8 cellular contexts compared by ENCODE assay signal in genomic region chr22:22060200-22061084, GRCh38.
DNase-seq lines count a peak whose midpoint lies in the region; ATAC-seq, FAIRE-seq and TF ChIP-seq lines count a peak whose summit lies in the region.

No MANE protein-coding gene starts in this region.

- peaks cover 23% of the 10 kb centered on the region; the same call in 1 of the 2 replicates for H3K27me3 ChIP-seq in SK-N-SH (ENCODE audit: insufficient read depth)
- H3K27me3 ChIP-seq in GM12878 (replicated peaks in 1 of 2; ENCODE audit: control insufficient read depth in 2 of 2, insufficient read depth in 2 of 2, low read length in 1 of 2), result no peaks in the 10 kb centered on the region

- RAD21 ChIA-PET in GM12878 (lab: Charles Lee; ENCODE audit: unreplicated experiment), result interaction anchor here (0.7 to 6.2 kb wide), 30 partner anchors 9 to 899 kb away, joined by 3 to 76 read pairs (median 6); no protein-coding TSS in a partner anchor

- H3K9me2 ChIP-seq in SK-N-SH, result no peaks in the 10 kb centered on the region

- H3K4me3 ChIP-seq in SK-N-SH (ENCODE audit: low read depth in 2 of 2, low read length in 1 of 2) (peak overlapping the region in 1 of 2 experiments; percentile 29; a peak in 1 of 4 replicates), GM12878 (no peak overlapping the region), kidney (ENCODE audit: low read length in 2 of 2) (no peak overlapping the region)

- 22% methylated on average over 6 of the region's 11 CpGs for WGBS in SK-N-SH (ENCODE audit: low lambda C conversion rate)
- 23% methylated on average over 11 of the region's 11 CpGs for WGBS in GM12878 (ENCODE audit: insufficient coverage, insufficient replicate concordance, low lambda C conversion rate, missing lambda C conversion rate)

- no peak overlapping the region for H3K4me2 ChIP-seq in SK-N-SH
- no peak overlapping the region for H3K4me2 ChIP-seq in GM12878 (ENCODE audit: control insufficient read depth, insufficient read depth)

- in situ Hi-C loops in GM12878 (cut with MboI), result no loop called here

- DNase-seq in COR-L47 (lab: John Stamatoyannopoulos, UW), result peak; percentile 17
- peak; percentile 88 for DNase-seq in HEK293T (ENCODE audit: extremely low spot score)
- peak; percentile 71 for DNase-seq in SK-N-SH
- no peak for DNase-seq in GM12878 (ENCODE audit: low read depth, low spot score)
- DNase-seq in kidney, result no peak
- DNase-seq in stimulated activated CD4-positive, alpha-beta T cell treated with anti-CD3 and anti-CD28 coated beads, Interleukin-4, amount 100 ng/mL, for 48 hours (ENCODE audit: low read depth in 2 of 2), result peak; percentile 61 to 73
- DNase-seq in NCI-H345 treated with DMSO at 0.1 percent for 48 hours (lab: John Stamatoyannopoulos, UW; ENCODE audit: unreplicated experiment), result no peak

- no peaks in the 10 kb centered on the region for H3K9me3 ChIP-seq in SK-N-SH
- no peaks in the 10 kb centered on the region for H3K9me3 ChIP-seq in GM12878 (replicated peaks; ENCODE audit: control insufficient read depth, insufficient read depth, low read length)
- no peaks in the 10 kb centered on the region for H3K9me3 ChIP-seq in kidney (ENCODE audit: control insufficient read depth in 1 of 2, low read length in 2 of 2)

- peak; percentile 72 for TF ChIP-seq CTCF in SK-N-SH (IDR thresholded peaks at IDR 0.05)
- peak; percentile 74 to 98 (median 81) for TF ChIP-seq CTCF in GM12878 (IDR thresholded peaks at IDR 0.05 in 2 of 3, conservative IDR thresholded peaks at IDR 0.05 in 1 of 3; ENCODE audit: control insufficient read depth in 2 of 3, extremely low read depth in 1 of 3, insufficient read depth in 1 of 3, low read depth in 3 of 3, low read length in 3 of 3)
- TF ChIP-seq CTCF in kidney (IDR thresholded peaks at IDR 0.05; ENCODE audit: borderline replicate concordance, extremely low read depth, insufficient read depth), result peak; percentile 52

- no TSS peak for BruUV-seq in GM12878 (replicated peaks; lab: Mats Ljungman, UMichigan)

- no peaks in the 10 kb centered on the region for H3F3A ChIP-seq in SK-N-SH (replicated peaks; ENCODE audit: insufficient read depth)

- H3K36me3 ChIP-seq in SK-N-SH (replicated peaks in 1 of 2; ENCODE audit: control insufficient read depth in 1 of 2, insufficient read depth in 2 of 2, low read length in 1 of 2) (no peaks in the 10 kb centered on the region), GM12878 (ENCODE audit: control insufficient read depth in 2 of 2, insufficient read depth in 2 of 2, low read length in 1 of 2) (no peaks in the 10 kb centered on the region), kidney (ENCODE audit: control insufficient read depth in 1 of 2, insufficient read depth in 2 of 2, low read length in 2 of 2) (no peaks in the 10 kb centered on the region)

- intact Hi-C loops in GM12878 (cut with micrococcal nuclease; ENCODE audit: unreplicated experiment) (loop anchor here (1.0 to 10.0 kb wide), 4 partner anchors 30 to 894 kb away; no protein-coding TSS in a partner anchor), kidney (cut with DNase I) (no loop called here)

- H3K79me2 ChIP-seq in SK-N-SH (ENCODE audit: insufficient read depth) (no peaks in the 10 kb centered on the region; the same call in 1 of the 2 replicates), GM12878 (ENCODE audit: control insufficient read depth, insufficient read depth, low read length) (no peaks in the 10 kb centered on the region)

- peak; percentile 57 for TF ChIP-seq RAD21 in SK-N-SH (IDR thresholded peaks at IDR 0.05; ENCODE audit: low read length)
- TF ChIP-seq RAD21 in GM12878 (IDR thresholded peaks at IDR 0.05; ENCODE audit: insufficient read depth, low read depth, low read length), result peak; percentile 68

- peak; percentile 47 for FAIRE-seq in GM12878 (lab: Jason Lieb, UNC)
- FAIRE-seq in kidney (lab: Jason Lieb, UNC), result no peak

- POLR2A ChIA-PET in HEK293T (lab: Yijun Ruan, JAX), result no interaction called here
- POLR2A ChIA-PET in SK-N-SH (lab: Yijun Ruan, JAX), result no interaction called here
- POLR2A ChIA-PET in GM12878 (lab: Charles Lee), result interaction anchor here (0.7 to 1.3 kb wide), 6 partner anchors 19 to 893 kb away, joined by 3 to 5 read pairs (median 4); no protein-coding TSS in a partner anchor

- SMC1A ChIA-PET in GM12878 (lab: Charles Lee; ENCODE audit: uncharacterized antibody, unreplicated experiment), result interaction anchor here (1.0 to 6.9 kb wide), 35 partner anchors 10 to 899 kb away, joined by 3 to 76 read pairs (median 6); partner anchors contain the start of gene TOP3B

- no peaks in the 10 kb centered on the region for H3K4me1 ChIP-seq in SK-N-SH (ENCODE audit: control insufficient read depth in 1 of 2, insufficient read depth in 2 of 2, low read depth in 1 of 2, low read length in 1 of 2)
- H3K4me1 ChIP-seq in GM12878 (ENCODE audit: control insufficient read depth, insufficient read depth, low read length), result peaks cover 15% of the 10 kb centered on the region
- H3K4me1 ChIP-seq in kidney (ENCODE audit: control insufficient read depth in 1 of 2, insufficient read depth in 1 of 2, low read depth in 1 of 2, low read length in 2 of 2), result peaks cover 0 to 3% of the 10 kb centered on the region in 2 donors

- no peak for TF ChIP-seq POLR2A in GM12878 (IDR thresholded peaks at IDR 0.05; ENCODE audit: low read depth, low read length)

- no peaks in the 10 kb centered on the region for H4K20me1 ChIP-seq in SK-N-SH (ENCODE audit: insufficient read depth)
- H4K20me1 ChIP-seq in GM12878 (ENCODE audit: control insufficient read depth, insufficient read depth), result no peaks in the 10 kb centered on the region

- H3K9ac ChIP-seq in SK-N-SH (no peak overlapping the region), GM12878 (ENCODE audit: control insufficient read depth, insufficient read depth, low read length) (no peak overlapping the region), kidney (ENCODE audit: low read length in 2 of 2) (no peak overlapping the region)

- TF ChIP-seq EP300 in SK-N-SH (IDR thresholded peaks at IDR 0.05; ENCODE audit: borderline replicate concordance in 1 of 2, low read depth in 1 of 2, low read length in 1 of 2), result no peak
- no peak for TF ChIP-seq EP300 in GM12878 (IDR thresholded peaks at IDR 0.05; ENCODE audit: borderline replicate concordance in 1 of 2, control insufficient read depth in 1 of 2, low read depth in 2 of 2, low read length in 2 of 2)

- no peak overlapping the region for H3K27ac ChIP-seq in SK-N-SH (ENCODE audit: low read depth in 2 of 2, low read length in 1 of 2)
- H3K27ac ChIP-seq in GM12878 (ENCODE audit: control insufficient read depth, insufficient read depth), result peak overlapping the region; percentile 43; the same call in 1 of the 2 replicates
- no peak overlapping the region for H3K27ac ChIP-seq in kidney (ENCODE audit: low read depth in 2 of 2, low read length in 2 of 2)

- H2AFZ ChIP-seq in SK-N-SH (ENCODE audit: low read depth), result no peak overlapping the region
- H2AFZ ChIP-seq in GM12878 (ENCODE audit: control insufficient read depth, low read depth, low read length), result peak overlapping the region; percentile 77

- CTCF ChIA-PET in HEK293T (lab: Yijun Ruan, JAX), result interaction anchor here (0.6 to 1.6 kb wide), 12 partner anchors 10 to 98 kb away, joined by 3 to 10 read pairs (median 4); no protein-coding TSS in a partner anchor
- CTCF ChIA-PET in SK-N-SH (lab: Yijun Ruan, JAX), result interaction anchor here (0.6 to 5.2 kb wide), 20 partner anchors 10 to 283 kb away, joined by 3 to 32 read pairs (median 4); no protein-coding TSS in a partner anchor
- CTCF ChIA-PET in GM12878 (lab: Yijun Ruan, JAX), result interaction anchor here (0.6 to 7.6 kb wide), 54 partner anchors 9 to 899 kb away, joined by 3 to 177 read pairs (median 5); partner anchors contain the start of gene TOP3B

- ATAC-seq in GM12878, result peak; percentile 99
- ATAC-seq in HG02970 (IDR thresholded peaks at IDR 0.05; ENCODE audit: low FRiP score, unreplicated experiment), result no peak

TF ChIP-seq in HEK293T, 16 proteins besides CTCF, POLR2A, EP300 and RAD21 (continues in another document):
- TF ChIP-seq CTBP1 (IDR thresholded peaks at IDR 0.05; ENCODE audit: borderline replicate concordance) (no peak), ZNF384 (IDR thresholded peaks at IDR 0.05) (no peak), BHLHE40 (IDR thresholded peaks at IDR 0.05; ENCODE audit: borderline replicate concordance) (no peak), NFRKB (IDR thresholded peaks at IDR 0.05) (no peak), ELF4 (IDR thresholded peaks at IDR 0.05) (no peak), L3MBTL2 (conservative IDR thresholded peaks at IDR 0.05) (no peak), SP1 (IDR thresholded peaks at IDR 0.05) (no peak), HDGF (IDR thresholded peaks at IDR 0.05; ENCODE audit: borderline replicate concordance) (no peak), SUZ12 (IDR thresholded peaks at IDR 0.05) (no peak), ARNT (IDR thresholded peaks at IDR 0.05) (no peak)

TF ChIP-seq in SK-N-SH, 30 proteins besides CTCF, POLR2A, EP300 and RAD21:
- TF ChIP-seq SMC3 (IDR thresholded peaks at IDR 0.05; ENCODE audit: low read depth, low read length), result peak; percentile 31; the same call in 1 of the 2 replicates
- no peak for TF ChIP-seq CHD2 (IDR thresholded peaks at IDR 0.05; ENCODE audit: low read length, partially characterized antibody)

TF ChIP-seq in GM12878, 131 proteins besides CTCF, POLR2A, EP300 and RAD21 (continues in another document):
- TF ChIP-seq POU2F2 (IDR thresholded peaks at IDR 0.05; ENCODE audit: borderline replicate concordance, low read depth, low read length), result no peak
- TF ChIP-seq BHLHE40 (IDR thresholded peaks at IDR 0.05; ENCODE audit: borderline replicate concordance in 1 of 2, low read depth in 2 of 2, low read length in 1 of 2), result no peak
- no peak for TF ChIP-seq IRF5 (IDR thresholded peaks at IDR 0.05; ENCODE audit: borderline replicate concordance)
- TF ChIP-seq STAT3 (IDR thresholded peaks at IDR 0.05; ENCODE audit: low read depth, low read length), result no peak
- peak; percentile 6 for TF ChIP-seq RELA (IDR thresholded peaks at IDR 0.05; ENCODE audit: borderline replicate concordance, partially characterized antibody)
- TF ChIP-seq FOS (IDR thresholded peaks at IDR 0.05; ENCODE audit: borderline replicate concordance, extremely low read depth, insufficient read length), result no peak

Comparison
In these comparisons a context has a peak if more than half of its experiments do, and no peak if none do; other contexts are left out.
1. DNase-seq: peak in COR-L47 (single experiment), HEK293T (single experiment), SK-N-SH (single experiment) and stimulated activated CD4-positive, alpha-beta T cell treated with anti-CD3 and anti-CD28 coated beads, Interleukin-4, amount 100 ng/mL, for 48 hours (2 of 2); none in GM12878 (single experiment), kidney (single experiment) and NCI-H345 treated with DMSO at 0.1 percent for 48 hours (single experiment).
2. Peak in every context shown above with its lines, with median percentiles within 50 percentile points of each other: CTCF ChIP-seq.